ENCODE assay signal across 19 cellular contexts in the genomic region with DNA sequence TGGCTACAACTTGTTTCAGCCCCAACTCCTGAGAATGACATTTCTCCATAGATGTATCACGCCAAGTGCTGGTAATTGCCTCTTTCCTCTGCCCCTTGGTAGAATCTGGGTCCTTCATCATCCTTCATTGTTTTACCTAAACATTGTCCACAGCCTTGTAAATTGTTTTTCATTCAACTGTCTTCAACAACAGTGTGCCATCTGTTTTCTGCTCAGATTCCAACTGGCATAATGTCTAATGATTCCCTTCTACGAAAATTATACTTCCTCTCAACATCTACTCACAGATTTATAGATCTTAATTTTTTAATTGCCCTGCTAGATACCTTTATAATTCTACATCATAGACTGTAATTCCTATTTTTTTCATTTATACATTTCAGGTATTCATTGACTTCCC.
DNase-seq lines count a peak whose midpoint lies in the region; ATAC-seq and TF ChIP-seq lines count a peak whose summit lies in the region.
"Had no signal": no experiment of that assay in that cellular context is flagged by ENCODE, and none has a peak within 500 bp of the region (broad histone marks: within the 10 kb centered on the region; RNA-seq: fewer than 3 reads in every experiment).

No MANE protein-coding gene starts in this region.

- H3K9me3 ChIP-seq in heart right ventricle = no peaks in the 10 kb centered on the region
- H3K9me3 ChIP-seq: BE2C; BLaER1 treated with 17β-estradiol and CSF1 and Interleukin-3, amounts not matched to agents 10 nM and 100 nM had no signal

- H3K4me3 ChIP-seq in heart right ventricle = no peak overlapping the region
- H3K4me3 ChIP-seq: BLaER1 treated with 17β-estradiol and CSF1 and Interleukin-3, amounts not matched to agents 10 nM and 100 nM; GM23248 had no signal

- H3K36me3 ChIP-seq in heart right ventricle = no peaks in the 10 kb centered on the region
- H3K36me3 ChIP-seq: BE2C; BLaER1 treated with 17β-estradiol and CSF1 and Interleukin-3, amounts not matched to agents 10 nM and 100 nM had no signal

- intact Hi-C loops in heart right ventricle (cut with DNase I) = no loop called here

- in situ Hi-C loops in G401 (cut with HindIII; ENCODE audit: low sequenced_read_pairs) = no loop called here

- no peak for TF ChIP-seq CTCF in heart right ventricle (IDR thresholded peaks at IDR 0.05)

- no peaks in the 10 kb centered on the region for H3K27me3 ChIP-seq in heart right ventricle
- H3K27me3 ChIP-seq: BE2C; BLaER1 treated with 17β-estradiol and CSF1 and Interleukin-3, amounts not matched to agents 10 nM and 100 nM had no signal

- 87 to 90% methylated on average over 2 of the region's 2 CpGs for WGBS in heart right ventricle, 2 donors

- peaks cover 0 to 7% (median 0%) of the 10 kb centered on the region in 9 donors for H3K4me1 ChIP-seq in heart right ventricle
- H3K4me1 ChIP-seq: BE2C had no signal

- no peak overlapping the region for H3K27ac ChIP-seq in heart right ventricle
- H3K27ac ChIP-seq: 22Rv1; BLaER1 treated with 17β-estradiol and CSF1 and Interleukin-3, amounts not matched to agents 10 nM and 100 nM; GM23248 had no signal

- DNase-seq in NCI-H2171 treated with DMSO at 0.1 percent for 48 hours (lab: John Stamatoyannopoulos, UW) = peak; percentile 49
- no peak for DNase-seq in NCI-H2171 (lab: John Stamatoyannopoulos, UW)
- peak; percentile 63 for DNase-seq in G401 (ENCODE audit: low spot score)
- peak; percentile 55 for DNase-seq in NCI-H69 (lab: John Stamatoyannopoulos, UW)
- peak; percentile 34 for DNase-seq in cerebellum (ENCODE audit: low spot score)
- no peak for DNase-seq in heart right ventricle
- DNase-seq in AML-193 (lab: John Stamatoyannopoulos, UW) = no peak
- no peak for DNase-seq in DMS153 treated with DMSO at 0.1 percent for 48 hours (lab: John Stamatoyannopoulos, UW; ENCODE audit: unreplicated experiment)
- DNase-seq: BE2C; CD4-positive, alpha-beta T cell; CD8-positive, alpha-beta memory T cell; DMS 273 treated with DMSO at 0.1 percent for 48 hours; DMS53; DMS79 treated with DMSO at 0.1 percent for 48 hours; GM23248; H9 had no signal

- ATAC-seq in heart right ventricle = no peak
- ATAC-seq: HCT116 had no signal

Comparison
In these comparisons a context has a peak if more than half of its experiments do, and no peak if none do; other contexts are left out.
1. DNase-seq: peak in NCI-H2171 treated with DMSO at 0.1 percent for 48 hours (single experiment), G401 (single experiment), NCI-H69 (single experiment) and cerebellum (single experiment); none in NCI-H2171 (single experiment), heart right ventricle (0 of 2), AML-193 (0 of 2) and DMS153 treated with DMSO at 0.1 percent for 48 hours (single experiment).